Comparison of ENCODE assay signal across 29 cellular contexts in genomic region chr21:40095477-40095876, GRCh38.
"Had no signal": no experiment of that assay in that cellular context is flagged by ENCODE, and none has a peak within 500 bp of the region (broad histone marks: within the 10 kb centered on the region; RNA-seq: fewer than 3 reads in every experiment).

No MANE protein-coding gene starts in this region.

- H3K27ac ChIP-seq: adrenal gland, body of pancreas, brain microvascular endothelial cell, breast epithelium, WERI-Rb-1 had no signal

- H3K27me3 ChIP-seq: adrenal gland, body of pancreas, brain microvascular endothelial cell, breast epithelium had no signal

- DNase-seq: activated CD4-positive, alpha-beta memory T cell treated with anti-CD3 and anti-CD28 coated beads, Interleukin-2, amount 10 ng/mL, durations not matched to agents 7 days and 5 days; activated CD4-positive, alpha-beta T cell treated with anti-CD3 and anti-CD28 coated beads for 1 hour; activated CD4-positive, alpha-beta T cell treated with anti-CD3 and anti-CD28 coated beads for 36 hours; activated CD4-positive, alpha-beta T cell treated with anti-CD3 and anti-CD28 coated beads for 48 hours; activated CD4-positive, alpha-beta T cell treated with anti-CD3 and anti-CD28 coated beads, Interleukin-2, amount 10 ng/mL, durations not matched to agents 7 days and 5 days; activated CD4-positive, alpha-beta T cell treated with anti-CD3 and anti-CD28 coated beads, Interleukin-2, amount 50 U/mL, for 48 hours; activated CD4-positive, CD25-positive, alpha-beta regulatory T cell; activated CD8-positive, alpha-beta memory T cell treated with anti-CD3 and anti-CD28 coated beads, Interleukin-2, amount 50 U/mL, for 4 hours; activated effector memory CD4-positive, alpha-beta T cell treated with anti-CD3 and anti-CD28 coated beads, Interleukin-2, amount 50 U/mL, for 16 hours; activated gamma-delta T cell treated with Interleukin-2 at 50 U/mL for 16 hours; activated naive CD4-positive, alpha-beta T cell; activated naive CD4-positive, alpha-beta T cell treated with anti-CD3 and anti-CD28 coated beads for 36 hours; activated naive CD4-positive, alpha-beta T cell treated with anti-CD3 and anti-CD28 coated beads, Interleukin-2, amount 50 U/mL, for 16 hours; activated naive CD8-positive, alpha-beta T cell treated with anti-CD3 and anti-CD28 coated beads for 36 hours; activated T-cell treated with anti-CD3 and anti-CD28 coated beads for 4 hours; activated T-cell treated with anti-CD3 and anti-CD28 coated beads, Interleukin-2, amount 50 U/mL, for 1 hour; activated T-cell treated with anti-CD3 and anti-CD28 coated beads, Interleukin-2, amount 50 U/mL, for 4 hours; activated T-cell treated with anti-CD3 and anti-CD28 coated beads, Interleukin-2, amount 50 U/mL, for 72 hours; adrenal gland; amniotic stem cell; aorta; body of pancreas; brain microvascular endothelial cell; central memory CD4-positive, alpha-beta T cell; T-helper 1 cell; T-helper 2 cell; T-helper 9 cell; WERI-Rb-1 had no signal

- H3K9me3 ChIP-seq: adrenal gland, breast epithelium had no signal

- H3K36me3 ChIP-seq: adrenal gland, brain microvascular endothelial cell, breast epithelium, WERI-Rb-1 had no signal

- H3K4me3 ChIP-seq: adrenal gland, body of pancreas, breast epithelium had no signal
